In the genomic region with DNA sequence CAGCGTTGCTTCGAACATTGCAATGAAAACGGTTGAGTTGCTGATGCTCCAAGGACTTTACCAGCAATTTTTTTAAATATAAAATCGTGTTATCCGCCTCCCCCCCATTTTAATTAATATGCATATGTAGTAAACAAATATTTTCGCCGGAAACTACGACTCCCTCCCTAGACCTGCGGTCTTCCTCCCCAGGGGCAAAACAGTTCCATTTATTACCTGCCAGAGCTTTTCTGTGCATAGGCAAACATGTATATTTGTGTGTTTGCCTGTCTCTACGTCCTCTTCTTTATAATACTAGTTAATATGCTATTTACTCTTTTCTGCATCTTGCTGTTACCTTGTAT, we compare ENCODE assay signal across 1 cellular context.
TF ChIP-seq lines count a peak whose summit lies in the region.

No MANE protein-coding gene starts in this region.

TF ChIP-seq in IMR-90, 13 proteins besides CTCF, POLR2A, EP300 and RAD21 (continued from another document):
- TF ChIP-seq, protein P1, sequence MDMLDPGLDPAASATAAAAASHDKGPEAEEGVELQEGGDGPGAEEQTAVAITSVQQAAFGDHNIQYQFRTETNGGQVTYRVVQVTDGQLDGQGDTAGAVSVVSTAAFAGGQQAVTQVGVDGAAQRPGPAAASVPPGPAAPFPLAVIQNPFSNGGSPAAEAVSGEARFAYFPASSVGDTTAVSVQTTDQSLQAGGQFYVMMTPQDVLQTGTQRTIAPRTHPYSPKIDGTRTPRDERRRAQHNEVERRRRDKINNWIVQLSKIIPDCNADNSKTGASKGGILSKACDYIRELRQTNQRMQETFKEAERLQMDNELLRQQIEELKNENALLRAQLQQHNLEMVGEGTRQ (IDR thresholded peaks at IDR 0.05; ENCODE audit: low read depth, low read length): no peak
- TF ChIP-seq MAZ (IDR thresholded peaks at IDR 0.05; ENCODE audit: borderline replicate concordance, low read depth, low read length) (no peak), MXI1 (IDR thresholded peaks at IDR 0.05; ENCODE audit: borderline replicate concordance, low read depth, low read length) (no peak), SMC3 (IDR thresholded peaks at IDR 0.05; ENCODE audit: low read depth, low read length) (no peak), BHLHE40 (IDR thresholded peaks at IDR 0.05; ENCODE audit: low read depth, low read length) (no peak), RFX5 (IDR thresholded peaks at IDR 0.05; ENCODE audit: low read depth, low read length) (no peak), RCOR1 (IDR thresholded peaks at IDR 0.05; ENCODE audit: insufficient replicate concordance, low read length) (no peak), MAFK (IDR thresholded peaks at IDR 0.05; ENCODE audit: low read depth, low read length) (no peak)
- TF ChIP-seq, protein P2, sequence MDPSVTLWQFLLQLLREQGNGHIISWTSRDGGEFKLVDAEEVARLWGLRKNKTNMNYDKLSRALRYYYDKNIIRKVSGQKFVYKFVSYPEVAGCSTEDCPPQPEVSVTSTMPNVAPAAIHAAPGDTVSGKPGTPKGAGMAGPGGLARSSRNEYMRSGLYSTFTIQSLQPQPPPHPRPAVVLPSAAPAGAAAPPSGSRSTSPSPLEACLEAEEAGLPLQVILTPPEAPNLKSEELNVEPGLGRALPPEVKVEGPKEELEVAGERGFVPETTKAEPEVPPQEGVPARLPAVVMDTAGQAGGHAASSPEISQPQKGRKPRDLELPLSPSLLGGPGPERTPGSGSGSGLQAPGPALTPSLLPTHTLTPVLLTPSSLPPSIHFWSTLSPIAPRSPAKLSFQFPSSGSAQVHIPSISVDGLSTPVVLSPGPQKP (IDR thresholded peaks at IDR 0.05; ENCODE audit: borderline replicate concordance, low read depth, low read length): no peak
